Comparison of ENCODE assay signal across 13 cellular contexts in genomic region chr3:5010706-5011554, GRCh38. TPM values are rescaled to one million over a fixed set of nuclear protein-coding genes. Genes with fewer than 3 reads are reported as not detected.
DNase-seq lines count a peak whose midpoint lies in the region; ATAC-seq and TF ChIP-seq lines count a peak whose summit lies in the region.
"Had no signal": no experiment of that assay in that cellular context is flagged by ENCODE, and none has a peak within 500 bp of the region (broad histone marks: within the 10 kb centered on the region; RNA-seq: fewer than 3 reads in every experiment).

No MANE protein-coding gene starts in this region.

- DNase-seq in activated effector memory CD4-positive, alpha-beta T cell treated with Interleukin-2 at 50 U/mL for 16 hours, result peak; percentile 27
- DNase-seq in activated effector memory CD4-positive, alpha-beta T cell treated with anti-CD3 and anti-CD28 coated beads, Interleukin-2, amount 50 U/mL, for 16 hours, result no peak
- DNase-seq in OCI-LY7 (ENCODE audit: low spot score) (peak; percentile 14), BE2C (no peak), ecto neural progenitor cell (ENCODE audit: low spot score) (no peak), testis (no peak)
- DNase-seq: activated CD4-positive, alpha-beta T cell treated with anti-CD3 and anti-CD28 coated beads, Interleukin-2, amount 50 U/mL, for 4 hours; left cardiac atrium; tibial artery had no signal

- peak overlapping the region; percentile 81 for H3K4me2 ChIP-seq in OCI-LY7 (ENCODE audit: low read length)

- TF ChIP-seq CTCF in OCI-LY7 (conservative IDR thresholded peaks at IDR 0.05; ENCODE audit: low read length) (no peak), BE2C (IDR thresholded peaks at IDR 0.05; ENCODE audit: low read depth, low read length) (no peak), testis (IDR thresholded peaks at IDR 0.05) (no peak)

- ATAC-seq in esophagus mucosa, result peak; percentile 79
- ATAC-seq in stimulated activated memory B cell treated with anti-CD40 and anti-IgM and Interleukin-4, amounts not matched to agents 10 μg/mL and 1 μg/mL and 100 μg/mL, for 72 hours, result no peak

- H3K9me3 ChIP-seq in OCI-LY7 (ENCODE audit: low read length) (no peaks in the 10 kb centered on the region), BE2C (no peaks in the 10 kb centered on the region), testis (no peaks in the 10 kb centered on the region)
- H3K9me3 ChIP-seq: pancreas, SJCRH30, tibial artery had no signal

- 91 to 93% methylated on average over 7 of the region's 7 CpGs for WGBS in testis, 2 donors

- TF ChIP-seq POLR2A in testis (IDR thresholded peaks at IDR 0.05), result no peak

- H3K79me2 ChIP-seq in OCI-LY7 (ENCODE audit: insufficient read depth, low read depth, low read length), result no peaks in the 10 kb centered on the region

- H3K36me3 ChIP-seq in OCI-LY7 (ENCODE audit: insufficient read depth, low read length), result no peaks in the 10 kb centered on the region
- H3K36me3 ChIP-seq in BE2C, result no peaks in the 10 kb centered on the region
- no peaks in the 10 kb centered on the region for H3K36me3 ChIP-seq in testis (ENCODE audit: low read depth, missing control alignments)
- H3K36me3 ChIP-seq: pancreas, SJCRH30, tibial artery had no signal

- H3K4me1 ChIP-seq in OCI-LY7 (ENCODE audit: insufficient read depth, low read length, poor library complexity, severe bottlenecking) (peaks cover 51% of the 10 kb centered on the region), BE2C (no peaks in the 10 kb centered on the region), testis (peaks cover 2% of the 10 kb centered on the region)
- H3K4me1 ChIP-seq: tibial artery had no signal

- peak overlapping the region; percentile 46 for H3K4me3 Mint-ChIP-seq in stimulated activated memory B cell treated with anti-CD40 and anti-IgM and Interleukin-4, amounts not matched to agents 10 μg/mL and 1 μg/mL and 100 μg/mL, for 72 hours

- H3K4me3 ChIP-seq in OCI-LY7 (ENCODE audit: low read depth, low read length, poor library complexity, severe bottlenecking), result peak overlapping the region; percentile 40
- H3K4me3 ChIP-seq in BE2C (ENCODE audit: low read depth, low read length), result no peak overlapping the region
- H3K4me3 ChIP-seq in testis, result no peak overlapping the region
- H3K4me3 ChIP-seq: pancreas, SJCRH30, tibial artery had no signal

- intact Hi-C loops in OCI-LY7 (cut with micrococcal nuclease; ENCODE audit: unreplicated experiment) (loop anchor here (2.0 kb wide), 1 partner anchor 26 kb away; no protein-coding TSS in a partner anchor), testis (cut with DNase I; ENCODE audit: low total_unique reads) (no loop called here)

- POLR2A ChIA-PET in OCI-LY7 (lab: Charles Lee), result interaction anchor here (0.6 to 2.6 kb wide), 8 partner anchors 10 to 518 kb away, joined by 3 to 16 read pairs (median 4); partner anchors contain the start of gene ITPR1

- H3K9me3 Mint-ChIP-seq in stimulated activated memory B cell treated with anti-CD40 and anti-IgM and Interleukin-4, amounts not matched to agents 10 μg/mL and 1 μg/mL and 100 μg/mL, for 72 hours, result peaks cover 3% of the 10 kb centered on the region

- H3K27me3 ChIP-seq in BE2C (no peaks in the 10 kb centered on the region), testis (no peaks in the 10 kb centered on the region)
- H3K27me3 ChIP-seq: pancreas, SJCRH30, tibial artery had no signal

- no peaks in the 10 kb centered on the region for H3K9me2 ChIP-seq in OCI-LY7 (ENCODE audit: insufficient read depth, low read length)

- no TSS peak for BruUV-seq in OCI-LY7 (replicated peaks; lab: Mats Ljungman, UMichigan)

- H3K36me3 Mint-ChIP-seq in stimulated activated memory B cell treated with anti-CD40 and anti-IgM and Interleukin-4, amounts not matched to agents 10 μg/mL and 1 μg/mL and 100 μg/mL, for 72 hours, result no peaks in the 10 kb centered on the region

- H3K27ac Mint-ChIP-seq in stimulated activated memory B cell treated with anti-CD40 and anti-IgM and Interleukin-4, amounts not matched to agents 10 μg/mL and 1 μg/mL and 100 μg/mL, for 72 hours, result peak overlapping the region; percentile 90

- CTCF ChIA-PET in OCI-LY7 (lab: Charles Lee; ENCODE audit: unreplicated experiment), result interaction anchor here (0.6 to 1.0 kb wide), 2 partner anchors 27 to 192 kb away, joined by 3 read pairs; no protein-coding TSS in a partner anchor

- H2AFZ ChIP-seq in OCI-LY7 (ENCODE audit: low read length), result peak overlapping the region; percentile 5; the same call in 1 of the 2 replicates

- peaks cover 69% of the 10 kb centered on the region for H3K4me1 Mint-ChIP-seq in stimulated activated memory B cell treated with anti-CD40 and anti-IgM and Interleukin-4, amounts not matched to agents 10 μg/mL and 1 μg/mL and 100 μg/mL, for 72 hours

- H3K27ac ChIP-seq in OCI-LY7 (ENCODE audit: low read depth, low read length, poor library complexity, severe bottlenecking), result peak overlapping the region; percentile 62
- no peak overlapping the region for H3K27ac ChIP-seq in testis
- H3K27ac ChIP-seq: pancreas, SJCRH30, tibial artery had no signal

- peaks cover 8% of the 10 kb centered on the region; the same call in 1 of the 2 replicates for H4K20me1 ChIP-seq in OCI-LY7 (ENCODE audit: insufficient read depth, low read length)

- H3K27me3 Mint-ChIP-seq in stimulated activated memory B cell treated with anti-CD40 and anti-IgM and Interleukin-4, amounts not matched to agents 10 μg/mL and 1 μg/mL and 100 μg/mL, for 72 hours, result no peaks in the 10 kb centered on the region

RNA-seq across cellular contexts. Expression of gene BHLHE40, which starts 31.7 kb away (rescaled TPM):
- total RNA-seq in OCI-LY7 (2014; rRNA removed; shearing (Covaris generic)), result 0.05 and 0.35 TPM in 2 replicates
- total RNA-seq in OCI-LY7 (2022) (0.11 TPM in 1 of 2 replicates, not detected in the other), esophagus mucosa (266 TPM), testis (10 to 100 TPM; 28.7 to 40.6 TPM)
- 21.8 TPM for polyA plus RNA-seq in BE2C (2012; ENCODE audit: insufficient read depth, insufficient read length, low read depth)
- 26.2 TPM for polyA plus RNA-seq in testis (ENCODE audit: insufficient read depth, low read depth, low replicate concordance)

Comparison
In these comparisons a context has a peak if more than half of its experiments do, and no peak if none do; other contexts are left out.
1. DNase-seq: peak in activated effector memory CD4-positive, alpha-beta T cell treated with Interleukin-2 at 50 U/mL for 16 hours (single experiment) and OCI-LY7 (single experiment); none in activated effector memory CD4-positive, alpha-beta T cell treated with anti-CD3 and anti-CD28 coated beads, Interleukin-2, amount 50 U/mL, for 16 hours (single experiment), BE2C (single experiment), ecto neural progenitor cell (single experiment) and testis (single experiment).
2. RNA of gene BHLHE40, which starts 31.7 kb away (total RNA-seq): 266 TPM in esophagus mucosa (single experiment) and 28.7 to 40.6 TPM in testis; 0.05 to 0.35 TPM in OCI-LY7; every median in the first group is over 10 times any median in the second.